22 cellular contexts compared by ENCODE assay signal in the genomic region with DNA sequence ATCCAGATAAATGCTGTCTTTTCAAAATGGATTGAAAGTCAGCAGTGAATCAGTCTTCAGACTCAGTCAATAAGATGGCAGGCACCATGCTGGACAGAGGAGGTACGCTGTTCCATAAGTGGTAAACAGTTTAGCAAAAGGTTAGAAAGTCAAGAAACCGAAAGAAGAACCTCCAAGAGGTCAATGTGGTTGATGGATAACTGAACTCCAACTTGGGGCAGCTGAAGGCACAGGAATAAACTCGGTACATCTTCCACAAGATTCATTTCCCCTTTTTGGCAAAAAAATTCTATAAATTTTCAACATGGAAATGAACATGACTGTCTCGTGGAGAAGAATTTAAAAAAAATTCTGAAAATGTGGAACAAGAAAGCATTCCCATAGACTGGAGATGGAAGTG.
"Had no signal": no experiment of that assay in that cellular context is flagged by ENCODE, and none has a peak within 500 bp of the region (broad histone marks: within the 10 kb centered on the region; RNA-seq: fewer than 3 reads in every experiment).

No MANE protein-coding gene starts in this region.

- H3K4me1 ChIP-seq: ascending aorta, breast epithelium, pancreas, transverse colon had no signal

- H3K36me3 ChIP-seq: ascending aorta, breast epithelium, left ventricle myocardium inferior, pancreas, sigmoid colon, spleen, transverse colon had no signal

- H3K27me3 ChIP-seq: ascending aorta, breast epithelium, foreskin keratinocyte, pancreas, sigmoid colon, spleen, transverse colon had no signal

- H3K27ac ChIP-seq: ascending aorta, breast epithelium, foreskin keratinocyte, left ventricle myocardium inferior, pancreas, sigmoid colon, transverse colon had no signal

- H3K9me3 ChIP-seq: ascending aorta, breast epithelium, left ventricle myocardium inferior, mucosa of descending colon, pancreas, sigmoid colon, spleen, transverse colon had no signal

- H3K4me3 ChIP-seq: ascending aorta, breast epithelium, left ventricle myocardium inferior, mucosa of descending colon, pancreas, sigmoid colon, spleen, transverse colon had no signal

- DNase-seq: activated CD4-positive, alpha-beta T cell treated with anti-CD3 and anti-CD28 coated beads for 1 hour; activated CD4-positive, alpha-beta T cell treated with anti-CD3 and anti-CD28 coated beads, Interleukin-2, amount 50 U/mL, for 48 hours; activated CD8-positive, alpha-beta memory T cell treated with anti-CD3 and anti-CD28 coated beads, Interleukin-2, amount 10 ng/mL, durations not matched to agents 7 days and 5 days; activated naive CD4-positive, alpha-beta T cell treated with anti-CD3 and anti-CD28 coated beads for 36 hours; activated naive CD8-positive, alpha-beta T cell treated with anti-CD3 and anti-CD28 coated beads, Interleukin-2, amount 50 U/mL, for 24 hours; activated T-cell treated with anti-CD3 and anti-CD28 coated beads, Interleukin-2, amount 50 U/mL, for 1 hour; cerebellar nuclear complex; effector CD8-positive, alpha-beta T cell; foreskin keratinocyte; glutamatergic neuron; hypothalamus; kidney; left ventricle myocardium inferior; mucosa of descending colon; naive thymus-derived CD4-positive, alpha-beta T cell; pancreas; sigmoid colon; spleen; substantia nigra; transverse colon had no signal

- ATAC-seq: activated CD8-positive, alpha-beta memory T cell treated with anti-CD3 and anti-CD28 coated beads, Interleukin-2, amount 10 ng/mL, durations not matched to agents 7 days and 5 days; activated naive CD8-positive, alpha-beta T cell treated with anti-CD3 and anti-CD28 coated beads, Interleukin-2, amount 50 U/mL, for 24 hours; foreskin keratinocyte; mucosa of descending colon; naive thymus-derived CD4-positive, alpha-beta T cell had no signal

- FAIRE-seq: kidney, pancreas had no signal
